1 cellular context compared by ENCODE assay signal in genomic region chr2:37644191-37644590, GRCh38.
TF ChIP-seq lines count a peak whose summit lies in the region.

No MANE protein-coding gene starts in this region.

TF ChIP-seq in GM23338, 12 proteins besides CTCF, POLR2A, EP300 and RAD21 (continued from another document):
- no peak for TF ChIP-seq REST (IDR thresholded peaks at IDR 0.05; ENCODE audit: unreplicated experiment)
- TF ChIP-seq ZNF462 (CRISPR knock-in tag; IDR thresholded peaks at IDR 0.05): no peak
